ENCODE assay signal across 8 cellular contexts in genomic region chr2:238060542-238061309, GRCh38. TPM values are rescaled to one million over a fixed set of nuclear protein-coding genes. Genes with fewer than 3 reads are reported as not detected.
DNase-seq lines count a peak whose midpoint lies in the region; ATAC-seq and TF ChIP-seq lines count a peak whose summit lies in the region.

TSS of gene SCLY (plus strand) at chr2:238061001. CDS start at chr2:238061055, 54 bp downstream.

- H3K9me3 Mint-ChIP-seq in activated T-cell treated with anti-CD3 and anti-CD28 coated beads, Interleukin-2, amount 50 U/mL, for 24 hours: no peaks in the 10 kb centered on the region

- peak within 1 kb of the TSS; percentile 80 for H3K9ac ChIP-seq in muscle layer of colon (ENCODE audit: low read length)

- DNase-seq in DMS153 (lab: John Stamatoyannopoulos, UW) (peak; percentile 94), KBM-7 (peak; percentile 98)
- peak; percentile 97 for DNase-seq in activated T-cell treated with anti-CD3 and anti-CD28 coated beads, Interleukin-2, amount 50 U/mL, for 24 hours
- peak; percentile 92 for DNase-seq in stimulated activated CD8-positive, alpha-beta memory T cell treated with anti-CD3 and anti-CD28 coated beads, Interleukin-7, amount 100 ng/mL, for 24 hours (ENCODE audit: low read depth)

- peak within 1 kb of the TSS; percentile 86 to 90 for H3K27ac ChIP-seq in esophagus (ENCODE audit: low read depth in 2 of 2, low read length in 1 of 2)
- peak within 1 kb of the TSS; percentile 78 for H3K27ac ChIP-seq in muscle layer of colon (ENCODE audit: low read depth, low read length)

- no peaks in the 10 kb centered on the region for H3K4me1 ChIP-seq in esophagus (ENCODE audit: control insufficient read depth in 2 of 2, insufficient read depth in 2 of 2, low read length in 1 of 2)
- peaks cover 17% of the 10 kb centered on the region for H3K4me1 ChIP-seq in muscle layer of colon (ENCODE audit: insufficient read depth, low read length)

- peaks cover 55% of the 10 kb centered on the region for H3K4me1 Mint-ChIP-seq in activated T-cell treated with anti-CD3 and anti-CD28 coated beads, Interleukin-2, amount 50 U/mL, for 24 hours (ENCODE audit: low read depth)

- H3K4me3 ChIP-seq in esophagus (ENCODE audit: low read depth in 1 of 2, low read length in 2 of 2) (peak within 1 kb of the TSS; percentile 77 to 81), muscle layer of colon (ENCODE audit: low read depth in 1 of 2, low read length in 2 of 2) (peak within 1 kb of the TSS; percentile 75 to 89)

- H3K27me3 Mint-ChIP-seq in activated T-cell treated with anti-CD3 and anti-CD28 coated beads, Interleukin-2, amount 50 U/mL, for 24 hours: peaks cover 23% of the 10 kb centered on the region

- H3K9me3 ChIP-seq in esophagus (ENCODE audit: control insufficient read depth in 2 of 2, insufficient read depth in 1 of 2, low read depth in 1 of 2, low read length in 1 of 2) (no peaks in the 10 kb centered on the region), muscle layer of colon (ENCODE audit: low read length) (no peaks in the 10 kb centered on the region)

- no peaks in the 10 kb centered on the region for H3K27me3 ChIP-seq in esophagus (ENCODE audit: control insufficient read depth in 1 of 2, insufficient read depth in 2 of 2, low read length in 2 of 2)
- no peaks in the 10 kb centered on the region for H3K27me3 ChIP-seq in muscle layer of colon (ENCODE audit: control insufficient read depth in 1 of 2, insufficient read depth in 2 of 2, low read length in 2 of 2)

- ATAC-seq in GM21619 (IDR thresholded peaks at IDR 0.05; ENCODE audit: unreplicated experiment): peak; percentile 90

- H3K4me3 Mint-ChIP-seq in activated T-cell treated with anti-CD3 and anti-CD28 coated beads, Interleukin-2, amount 50 U/mL, for 24 hours: peak within 1 kb of the TSS; percentile 92

- H3K36me3 ChIP-seq in esophagus (ENCODE audit: control insufficient read depth in 2 of 2, insufficient read depth in 2 of 2, low read length in 1 of 2) (no peaks in the 10 kb centered on the region), muscle layer of colon (ENCODE audit: insufficient read depth, low read length) (no peaks in the 10 kb centered on the region)

- in situ Hi-C loops in KBM-7 (cut with MboI; ENCODE audit: low pct_unique_long_range_greater_than_20kb, low sequenced_read_pairs): no loop called here

- WGBS in esophagus, 2 donors: 0 to 1% methylated on average over 96 to 97 of the region's 97 CpGs

- H3K36me3 Mint-ChIP-seq in activated T-cell treated with anti-CD3 and anti-CD28 coated beads, Interleukin-2, amount 50 U/mL, for 24 hours (ENCODE audit: low read depth): peaks cover 48% of the 10 kb centered on the region

- peak within 1 kb of the TSS; percentile 92 for H3K27ac Mint-ChIP-seq in activated T-cell treated with anti-CD3 and anti-CD28 coated beads, Interleukin-2, amount 50 U/mL, for 24 hours

TF ChIP-seq in PFSK-1, 5 proteins besides CTCF, POLR2A, EP300 and RAD21:
- TF ChIP-seq POLR2AphosphoS5 (IDR thresholded peaks at IDR 0.05; ENCODE audit: low read depth, low read length) (peak; percentile 67), SIN3A (IDR thresholded peaks at IDR 0.05; ENCODE audit: borderline replicate concordance, insufficient read depth, low read length) (peak; percentile 40; the same call in 1 of the 2 replicates), FOXP2 (optimal IDR thresholded peaks at IDR 0.05; ENCODE audit: borderline replicate concordance, extremely low read depth, extremely low read length, insufficient read depth) (peak; percentile 33), TAF1 (IDR thresholded peaks at IDR 0.05; ENCODE audit: borderline replicate concordance, insufficient read depth, low read length) (peak; percentile 54; the same call in 1 of the 2 replicates), REST (IDR thresholded peaks at IDR 0.05; ENCODE audit: insufficient read depth in 1 of 2, low read depth in 2 of 2, low read length in 2 of 2) (no peak)

RNA-seq across cellular contexts. Expression of gene SCLY, which starts in this region (rescaled TPM):
- 90.7 TPM for polyA plus RNA-seq in PFSK-1 (2012; ENCODE audit: insufficient read length, low read depth)
- 1 to 10 TPM; 6.3 to 6.6 TPM for polyA plus RNA-seq in esophagus

Comparison
In these comparisons a context has a peak if more than half of its experiments do, and no peak if none do; other contexts are left out.
1. Peak in every context shown above with its lines: DNase-seq, ATAC-seq, H3K4me3 ChIP-seq and H3K27ac ChIP-seq.